8 cellular contexts compared by ENCODE assay signal in genomic region chr17:1455291-1455747, GRCh38. TPM values are rescaled to one million over a fixed set of nuclear protein-coding genes. Genes with fewer than 3 reads are reported as not detected.
DNase-seq lines count a peak whose midpoint lies in the region; ATAC-seq and TF ChIP-seq lines count a peak whose summit lies in the region.

No MANE protein-coding gene starts in this region.

- peak; percentile 34 for ATAC-seq in GM18511 (IDR thresholded peaks at IDR 0.05; ENCODE audit: unreplicated experiment)
- ATAC-seq in HG02981 (IDR thresholded peaks at IDR 0.05; ENCODE audit: unreplicated experiment) = peak; percentile 12
- ATAC-seq in activated CD8-positive, alpha-beta memory T cell treated with anti-CD3 and anti-CD28 coated beads, Interleukin-2, amount 10 ng/mL, durations not matched to agents 7 days and 5 days = peak; percentile 24
- ATAC-seq in thoracic aorta (ENCODE audit: insufficient number of reproducible peaks, low FRiP score, low read depth) = peak; percentile 41

- H3K4me3 Mint-ChIP-seq in activated CD8-positive, alpha-beta memory T cell treated with anti-CD3 and anti-CD28 coated beads, Interleukin-2, amount 10 ng/mL, durations not matched to agents 7 days and 5 days = peak overlapping the region; percentile 88

- peaks cover 3 to 4% of the 10 kb centered on the region in 2 donors for H3K36me3 ChIP-seq in mucosa of rectum (ENCODE audit: control insufficient read depth in 2 of 2, insufficient read depth in 2 of 2, low read length in 2 of 2)
- no peaks in the 10 kb centered on the region for H3K36me3 ChIP-seq in thoracic aorta

- CTCF ChIA-PET in activated CD8-positive, alpha-beta memory T cell treated with anti-CD3 and anti-CD28 coated beads, Interleukin-2, amount 10 ng/mL, durations not matched to agents 7 days and 5 days (lab: Charles Lee) = interaction anchor here (0.9 to 2.3 kb wide), 3 partner anchors 30 to 90 kb away, joined by 3 to 11 read pairs (median 4); no protein-coding TSS in a partner anchor

- no peaks in the 10 kb centered on the region for H3K9me3 ChIP-seq in mucosa of rectum (ENCODE audit: control insufficient read depth in 2 of 2, low read length in 2 of 2)
- H3K9me3 ChIP-seq in thoracic aorta = no peaks in the 10 kb centered on the region

- peak overlapping the region; percentile 87 for H3K27ac Mint-ChIP-seq in activated CD8-positive, alpha-beta memory T cell treated with anti-CD3 and anti-CD28 coated beads, Interleukin-2, amount 10 ng/mL, durations not matched to agents 7 days and 5 days

- peak; percentile 21 to 29 for DNase-seq in AML-193 (lab: John Stamatoyannopoulos, UW)
- peak; percentile 50 for DNase-seq in NCI-H460 (ENCODE audit: extremely low read depth, low read depth)
- peak; percentile 65 for DNase-seq in activated CD8-positive, alpha-beta memory T cell treated with anti-CD3 and anti-CD28 coated beads, Interleukin-2, amount 10 ng/mL, durations not matched to agents 7 days and 5 days
- DNase-seq in erythroblast (lab: John Stamatoyannopoulos, UW) = peak; percentile 77 to 81
- DNase-seq in thoracic aorta (ENCODE audit: low spot score) = peak; percentile 61

- peak overlapping the region; percentile 87 to 98 for H3K4me3 ChIP-seq in mucosa of rectum (ENCODE audit: low read length in 2 of 2)
- peak overlapping the region; percentile 96 for H3K4me3 ChIP-seq in thoracic aorta

- H3K27ac ChIP-seq in mucosa of rectum (ENCODE audit: low read depth in 2 of 2, low read length in 2 of 2) (peak overlapping the region; percentile 99), thoracic aorta (peak overlapping the region; percentile 98 to 99)

- H3K4me1 ChIP-seq in mucosa of rectum (ENCODE audit: control insufficient read depth in 2 of 2, insufficient read depth in 2 of 2, low read length in 2 of 2) (peaks cover 23 to 34% of the 10 kb centered on the region in 2 donors), thoracic aorta (ENCODE audit: control insufficient read depth in 1 of 2, low read depth in 2 of 2) (peaks cover 24 to 61% of the 10 kb centered on the region in 2 donors)

- H3K9ac ChIP-seq in mucosa of rectum (ENCODE audit: low read depth in 1 of 2, low read length in 2 of 2) = peak overlapping the region; percentile 88 to 99

- H3K36me3 Mint-ChIP-seq in activated CD8-positive, alpha-beta memory T cell treated with anti-CD3 and anti-CD28 coated beads, Interleukin-2, amount 10 ng/mL, durations not matched to agents 7 days and 5 days = peaks cover 14% of the 10 kb centered on the region

- H3K27me3 Mint-ChIP-seq in activated CD8-positive, alpha-beta memory T cell treated with anti-CD3 and anti-CD28 coated beads, Interleukin-2, amount 10 ng/mL, durations not matched to agents 7 days and 5 days = peaks cover 15% of the 10 kb centered on the region

- no peak for TF ChIP-seq POLR2A in erythroblast (IDR thresholded peaks at IDR 0.05; ENCODE audit: low read length)

- peaks cover 36% of the 10 kb centered on the region for H3K4me1 Mint-ChIP-seq in activated CD8-positive, alpha-beta memory T cell treated with anti-CD3 and anti-CD28 coated beads, Interleukin-2, amount 10 ng/mL, durations not matched to agents 7 days and 5 days

- peak; percentile 76 for TF ChIP-seq CTCF in thoracic aorta (IDR thresholded peaks at IDR 0.05)

- no peaks in the 10 kb centered on the region for H3K9me3 Mint-ChIP-seq in activated CD8-positive, alpha-beta memory T cell treated with anti-CD3 and anti-CD28 coated beads, Interleukin-2, amount 10 ng/mL, durations not matched to agents 7 days and 5 days (ENCODE audit: low read depth)

- H3K27me3 ChIP-seq in mucosa of rectum (ENCODE audit: control insufficient read depth in 2 of 2, insufficient read depth in 2 of 2, low read length in 2 of 2) (no peaks in the 10 kb centered on the region), thoracic aorta (replicated peaks; ENCODE audit: insufficient read depth) (no peaks in the 10 kb centered on the region)

RNA-seq across cellular contexts. Expression of gene CRK, which starts 0.7 kb away (rescaled TPM):
- total RNA-seq in NCI-H460 (2014; rRNA removed; shearing (Covaris generic)) = 73.2 and 74.7 TPM in 2 replicates
- polyA plus RNA-seq in NCI-H460 (2014; cell fraction: nucleus; rRNA removed) = 37.1 and 41.9 TPM in 2 replicates
- 10 to 100 TPM; 18.3 to 20.7 TPM for total RNA-seq in activated CD8-positive, alpha-beta memory T cell treated with anti-CD3 and anti-CD28 coated beads, Interleukin-2, amount 10 ng/mL, durations not matched to agents 7 days and 5 days
- total RNA-seq in thoracic aorta = 10 to 100 TPM; 48.3 to 76.0 TPM

RNA-seq across cellular contexts. Expression of gene MYO1C, which starts 37.2 kb away (rescaled TPM):
- 76.2 and 78.8 TPM in 2 replicates for total RNA-seq in NCI-H460 (2014; rRNA removed; shearing (Covaris generic))
- 55.6 and 83.3 TPM in 2 replicates for polyA plus RNA-seq in NCI-H460 (2014; cell fraction: nucleus; rRNA removed)
- total RNA-seq in activated CD8-positive, alpha-beta memory T cell treated with anti-CD3 and anti-CD28 coated beads, Interleukin-2, amount 10 ng/mL, durations not matched to agents 7 days and 5 days = 10 to 100 TPM; 50.6 to 58.4 TPM
- total RNA-seq in thoracic aorta = 100 to 1,000 TPM; 160 to 226 TPM

RNA-seq across cellular contexts. Expression of gene YWHAE, which starts 55.3 kb away (rescaled TPM):
- total RNA-seq in NCI-H460 (2014; rRNA removed; shearing (Covaris generic)) = 417 and 518 TPM in 2 replicates
- polyA plus RNA-seq in NCI-H460 (2014; cell fraction: nucleus; rRNA removed) = 210 and 236 TPM in 2 replicates
- total RNA-seq in activated CD8-positive, alpha-beta memory T cell treated with anti-CD3 and anti-CD28 coated beads, Interleukin-2, amount 10 ng/mL, durations not matched to agents 7 days and 5 days = 100 to 1,000 TPM; 341 to 452 TPM
- total RNA-seq in thoracic aorta = 100 to 1,000 TPM; 178 to 593 TPM

Comparison
In these comparisons a context has a peak if more than half of its experiments do, and no peak if none do; other contexts are left out.
1. Peak in every context shown above with its lines: DNase-seq, ATAC-seq, H3K4me3 ChIP-seq and H3K27ac ChIP-seq.
2. DNase-seq: peak in every context shown above with its lines; median percentile 79 in erythroblast; 65 in activated CD8-positive, alpha-beta memory T cell treated with anti-CD3 and anti-CD28 coated beads, Interleukin-2, amount 10 ng/mL, durations not matched to agents 7 days and 5 days; 61 in thoracic aorta; 50 in NCI-H460; 25 in AML-193.